ENCODE assay signal across 23 cellular contexts in the genomic region with DNA sequence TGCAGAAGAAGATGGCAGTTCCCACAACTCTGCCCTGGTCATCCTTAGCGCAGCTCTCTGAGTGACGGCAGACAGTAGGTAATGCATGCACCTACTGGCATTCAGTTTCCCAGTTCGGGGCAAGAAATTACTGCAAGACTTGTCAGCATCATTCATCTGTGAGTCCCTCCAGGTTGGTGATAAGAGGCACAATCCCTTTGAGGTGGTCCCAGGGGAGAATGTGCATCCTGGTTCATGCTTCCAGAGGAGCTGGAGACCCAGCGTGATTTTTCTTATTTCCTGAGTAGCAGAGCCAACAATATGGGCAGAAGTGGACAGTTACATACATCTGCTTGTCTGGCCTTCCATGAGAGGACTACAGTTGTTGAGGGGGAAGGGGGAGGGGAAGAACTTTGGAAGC.
DNase-seq lines count a peak whose midpoint lies in the region; ATAC-seq and TF ChIP-seq lines count a peak whose summit lies in the region.
"Had no signal": no experiment of that assay in that cellular context is flagged by ENCODE, and none has a peak within 500 bp of the region (broad histone marks: within the 10 kb centered on the region; RNA-seq: fewer than 3 reads in every experiment).

No MANE protein-coding gene starts in this region.

- H3K36me3 ChIP-seq in heart right ventricle (peaks cover 0 to 9% (median 0%) of the 10 kb centered on the region in 9 donors), uterus (no peaks in the 10 kb centered on the region)
- H3K36me3 ChIP-seq: brain microvascular endothelial cell, left lung, SJSA1 had no signal

- H3K27ac Mint-ChIP-seq in activated T-helper 1 cell treated with anti-CD3 and anti-CD28 coated beads, Interleukin-12 subunit alpha, Interleukin-12 subunit beta, Interleukin-2, Interleukin-4 antibody, amounts not matched to agents 30 ng/mL and 10 ng/mL and 1 ng/mL, durations not matched to agents 14 hours and 24 hours and 36 hours: peak overlapping the region; percentile 83
- peak overlapping the region; percentile 95 to 97 for H3K27ac Mint-ChIP-seq in natural killer cell treated with Interleukin-12 subunit alpha and Interleukin-12 subunit beta and Interleukin-15 and Interleukin-18, amount 100 ng/mL, for 72 hours
- H3K27ac Mint-ChIP-seq: H9; stimulated activated memory B cell treated with anti-CD40 and anti-IgM and Interleukin-4, amounts not matched to agents 10 μg/mL and 1 μg/mL and 100 μg/mL, for 72 hours; WTC11 had no signal

- 80 to 90% methylated on average over 4 of the region's 4 CpGs for WGBS in heart right ventricle, 2 donors
- WGBS in right cardiac atrium: 85% methylated on average over 4 of the region's 4 CpGs

- intact Hi-C loops in heart right ventricle (cut with DNase I) (loop anchor here in 5 of 10 donors (5.0 to 10.0 kb wide), 5 partner anchors 84 to 244 kb away; a partner anchor contains a TSS), right cardiac atrium (cut with DNase I) (loop anchor here in 1 of 4 donors (10.0 kb wide), 1 partner anchor 241 kb away; no protein-coding TSS in a partner anchor), uterus (cut with DNase I; ENCODE audit: low total_unique reads) (no loop called here)
- intact Hi-C loops in activated T-helper 1 cell treated with anti-CD3 and anti-CD28 coated beads, Interleukin-12 subunit alpha, Interleukin-12 subunit beta, Interleukin-2, Interleukin-4 antibody, amounts not matched to agents 30 ng/mL and 10 ng/mL and 1 ng/mL, durations not matched to agents 14 hours and 24 hours and 36 hours (cut with micrococcal nuclease): loop anchor here (5.0 kb wide), 1 partner anchor 144 kb away; no protein-coding TSS in a partner anchor

- no peak for ATAC-seq in heart right ventricle
- no peak for ATAC-seq in right cardiac atrium
- no peak for ATAC-seq in natural killer cell treated with Interleukin-12 subunit alpha and Interleukin-12 subunit beta and Interleukin-15 and Interleukin-18, amount 100 ng/mL, for 72 hours
- ATAC-seq: left lung; stimulated activated memory B cell treated with anti-CD40 and anti-IgM and Interleukin-4, amounts not matched to agents 10 μg/mL and 1 μg/mL and 100 μg/mL, for 72 hours; WTC11 had no signal

- H3K9me3 Mint-ChIP-seq in activated T-helper 1 cell treated with anti-CD3 and anti-CD28 coated beads, Interleukin-12 subunit alpha, Interleukin-12 subunit beta, Interleukin-2, Interleukin-4 antibody, amounts not matched to agents 30 ng/mL and 10 ng/mL and 1 ng/mL, durations not matched to agents 14 hours and 24 hours and 36 hours: peaks cover 13% of the 10 kb centered on the region
- peaks cover 2% of the 10 kb centered on the region for H3K9me3 Mint-ChIP-seq in natural killer cell treated with Interleukin-12 subunit alpha and Interleukin-12 subunit beta and Interleukin-15 and Interleukin-18, amount 100 ng/mL, for 72 hours
- H3K9me3 Mint-ChIP-seq: H9; stimulated activated memory B cell treated with anti-CD40 and anti-IgM and Interleukin-4, amounts not matched to agents 10 μg/mL and 1 μg/mL and 100 μg/mL, for 72 hours had no signal

- TF ChIP-seq CTCF in heart right ventricle (IDR thresholded peaks at IDR 0.05) (no peak), uterus (IDR thresholded peaks at IDR 0.05) (no peak)

- H3K4me1 Mint-ChIP-seq in activated T-helper 1 cell treated with anti-CD3 and anti-CD28 coated beads, Interleukin-12 subunit alpha, Interleukin-12 subunit beta, Interleukin-2, Interleukin-4 antibody, amounts not matched to agents 30 ng/mL and 10 ng/mL and 1 ng/mL, durations not matched to agents 14 hours and 24 hours and 36 hours (ENCODE audit: low read depth): peaks cover 74% of the 10 kb centered on the region
- peaks cover 79 to 90% of the 10 kb centered on the region in 2 donors for H3K4me1 Mint-ChIP-seq in natural killer cell treated with Interleukin-12 subunit alpha and Interleukin-12 subunit beta and Interleukin-15 and Interleukin-18, amount 100 ng/mL, for 72 hours (ENCODE audit: low read depth in 2 of 2)

- no peaks in the 10 kb centered on the region for H3K27me3 Mint-ChIP-seq in activated T-helper 1 cell treated with anti-CD3 and anti-CD28 coated beads, Interleukin-12 subunit alpha, Interleukin-12 subunit beta, Interleukin-2, Interleukin-4 antibody, amounts not matched to agents 30 ng/mL and 10 ng/mL and 1 ng/mL, durations not matched to agents 14 hours and 24 hours and 36 hours (ENCODE audit: insufficient read depth)
- no peaks in the 10 kb centered on the region for H3K27me3 Mint-ChIP-seq in natural killer cell treated with Interleukin-12 subunit alpha and Interleukin-12 subunit beta and Interleukin-15 and Interleukin-18, amount 100 ng/mL, for 72 hours
- H3K27me3 Mint-ChIP-seq: stimulated activated memory B cell treated with anti-CD40 and anti-IgM and Interleukin-4, amounts not matched to agents 10 μg/mL and 1 μg/mL and 100 μg/mL, for 72 hours had no signal

- H3K9me3 ChIP-seq in heart right ventricle (peaks cover 0 to 9% (median 0%) of the 10 kb centered on the region in 11 donors), right cardiac atrium (ENCODE audit: control insufficient read depth, low read length) (no peaks in the 10 kb centered on the region), uterus (no peaks in the 10 kb centered on the region)
- H3K9me3 ChIP-seq: left lung, SJSA1, thoracic aorta had no signal

- no peaks in the 10 kb centered on the region for H3K27me3 ChIP-seq in heart right ventricle
- H3K27me3 ChIP-seq in right cardiac atrium (ENCODE audit: control insufficient read depth, insufficient read depth): no peaks in the 10 kb centered on the region
- no peaks in the 10 kb centered on the region for H3K27me3 ChIP-seq in uterus
- H3K27me3 ChIP-seq: BLaER1, brain microvascular endothelial cell, left lung, SJSA1 had no signal

- H3K4me3 ChIP-seq in heart right ventricle (no peak overlapping the region), right cardiac atrium (ENCODE audit: low read length) (no peak overlapping the region), uterus (no peak overlapping the region)
- H3K4me3 ChIP-seq: BLaER1, left lung, SJSA1, thoracic aorta had no signal

- DNase-seq in heart right ventricle (no peak), right cardiac atrium (no peak), uterus (no peak), GOT3 (lab: John Stamatoyannopoulos, UW) (no peak), midbrain (lab: John Stamatoyannopoulos, UW) (no peak)
- DNase-seq in activated T-helper 1 cell treated with anti-CD3 and anti-CD28 coated beads, Interleukin-12 subunit alpha, Interleukin-12 subunit beta, Interleukin-2, Interleukin-4 antibody, amounts not matched to agents 30 ng/mL and 10 ng/mL and 1 ng/mL, durations not matched to agents 14 hours and 24 hours and 36 hours (ENCODE audit: low spot score): no peak
- no peak for DNase-seq in natural killer cell treated with Interleukin-12 subunit alpha and Interleukin-12 subunit beta and Interleukin-15 and Interleukin-18, amount 100 ng/mL, for 72 hours (ENCODE audit: low spot score)
- DNase-seq: activated CD4-positive, alpha-beta T cell treated with anti-CD3 and anti-CD28 coated beads, Interleukin-2, amount 50 U/mL, for 1 hour; activated naive CD4-positive, alpha-beta T cell treated with anti-CD3 and anti-CD28 coated beads, Interleukin-2, amount 50 U/mL, for 16 hours; brain microvascular endothelial cell; GDM1; H9; left lung; NCI-H1105; NCI-H187 treated with DMSO at 0.1 percent for 48 hours; NCI-H2171; occipital lobe; RPMI8226 had no signal

- TF ChIP-seq POLR2A in uterus (IDR thresholded peaks at IDR 0.05): no peak

- peak overlapping the region in 7 of 10 donors; percentile 16 to 97 (median 92) for H3K27ac ChIP-seq in heart right ventricle
- H3K27ac ChIP-seq in right cardiac atrium (ENCODE audit: low read length): no peak overlapping the region
- peak overlapping the region; percentile 94 to 98 for H3K27ac ChIP-seq in uterus
- H3K27ac ChIP-seq: BLaER1, left lung, thoracic aorta had no signal

- H3K36me3 Mint-ChIP-seq in activated T-helper 1 cell treated with anti-CD3 and anti-CD28 coated beads, Interleukin-12 subunit alpha, Interleukin-12 subunit beta, Interleukin-2, Interleukin-4 antibody, amounts not matched to agents 30 ng/mL and 10 ng/mL and 1 ng/mL, durations not matched to agents 14 hours and 24 hours and 36 hours (ENCODE audit: low read depth): peaks cover 57% of the 10 kb centered on the region
- H3K36me3 Mint-ChIP-seq in natural killer cell treated with Interleukin-12 subunit alpha and Interleukin-12 subunit beta and Interleukin-15 and Interleukin-18, amount 100 ng/mL, for 72 hours: peaks cover 12% of the 10 kb centered on the region

- H3K4me1 ChIP-seq in heart right ventricle (peaks cover 10 to 93% (median 45%) of the 10 kb centered on the region in 9 donors), right cardiac atrium (ENCODE audit: control insufficient read depth, insufficient read depth, low read length) (peaks cover 29% of the 10 kb centered on the region), uterus (peaks cover 0 to 5% of the 10 kb centered on the region in 2 donors)

- no peak overlapping the region for H3K4me3 Mint-ChIP-seq in activated T-helper 1 cell treated with anti-CD3 and anti-CD28 coated beads, Interleukin-12 subunit alpha, Interleukin-12 subunit beta, Interleukin-2, Interleukin-4 antibody, amounts not matched to agents 30 ng/mL and 10 ng/mL and 1 ng/mL, durations not matched to agents 14 hours and 24 hours and 36 hours
- H3K4me3 Mint-ChIP-seq in natural killer cell treated with Interleukin-12 subunit alpha and Interleukin-12 subunit beta and Interleukin-15 and Interleukin-18, amount 100 ng/mL, for 72 hours: peak overlapping the region; percentile 31
- H3K4me3 Mint-ChIP-seq: H9; stimulated activated memory B cell treated with anti-CD40 and anti-IgM and Interleukin-4, amounts not matched to agents 10 μg/mL and 1 μg/mL and 100 μg/mL, for 72 hours; WTC11 had no signal
